Comparison of ENCODE assay signal across 10 cellular contexts in genomic region chr17:68601565-68602266, GRCh38. TPM values are rescaled to one million over a fixed set of nuclear protein-coding genes. Genes with fewer than 3 reads are reported as not detected.
DNase-seq lines count a peak whose midpoint lies in the region; ATAC-seq lines count a peak whose summit lies in the region.
"Had no signal": no experiment of that assay in that cellular context is flagged by ENCODE, and none has a peak within 500 bp of the region (broad histone marks: within the 10 kb centered on the region; RNA-seq: fewer than 3 reads in every experiment).

No MANE protein-coding gene starts in this region.

- no peaks in the 10 kb centered on the region for H3K9me3 Mint-ChIP-seq in stimulated activated naive CD8-positive, alpha-beta T cell treated with anti-CD3 and anti-CD28 coated beads, Interleukin-15, Interleukin-2, amounts not matched to agents 100 ng/mL and 50 ng/mL, for 24 hours
- no peaks in the 10 kb centered on the region for H3K9me3 Mint-ChIP-seq in natural killer cell treated with Interleukin-12 subunit alpha and Interleukin-12 subunit beta and Interleukin-15 and Interleukin-18, amount 100 ng/mL, for 72 hours

- no peaks in the 10 kb centered on the region for H3K36me3 ChIP-seq in aorta (ENCODE audit: control insufficient read depth in 1 of 2, insufficient read depth in 2 of 2, low read length in 1 of 2)

- WGBS in aorta, 2 donors: 64 to 68% methylated on average over 6 of the region's 6 CpGs

- H3K27me3 Mint-ChIP-seq in stimulated activated naive CD8-positive, alpha-beta T cell treated with anti-CD3 and anti-CD28 coated beads, Interleukin-15, Interleukin-2, amounts not matched to agents 100 ng/mL and 50 ng/mL, for 24 hours: peaks cover 63% of the 10 kb centered on the region
- peaks cover 44 to 65% of the 10 kb centered on the region in 2 donors for H3K27me3 Mint-ChIP-seq in natural killer cell treated with Interleukin-12 subunit alpha and Interleukin-12 subunit beta and Interleukin-15 and Interleukin-18, amount 100 ng/mL, for 72 hours

- H3K27ac ChIP-seq in aorta (ENCODE audit: low read depth in 1 of 2, low read length in 2 of 2): no peak overlapping the region
- H3K27ac ChIP-seq: C4-2B had no signal

- H3K4me3 ChIP-seq in aorta (ENCODE audit: low read length in 2 of 2): no peak overlapping the region

- H3K4me3 Mint-ChIP-seq in stimulated activated naive CD8-positive, alpha-beta T cell treated with anti-CD3 and anti-CD28 coated beads, Interleukin-15, Interleukin-2, amounts not matched to agents 100 ng/mL and 50 ng/mL, for 24 hours: peak overlapping the region; percentile 53
- peak overlapping the region; percentile 24 for H3K4me3 Mint-ChIP-seq in natural killer cell treated with Interleukin-12 subunit alpha and Interleukin-12 subunit beta and Interleukin-15 and Interleukin-18, amount 100 ng/mL, for 72 hours

- H3K9me3 ChIP-seq in aorta (ENCODE audit: control insufficient read depth, low read length): no peaks in the 10 kb centered on the region

- H3K36me3 Mint-ChIP-seq in stimulated activated naive CD8-positive, alpha-beta T cell treated with anti-CD3 and anti-CD28 coated beads, Interleukin-15, Interleukin-2, amounts not matched to agents 100 ng/mL and 50 ng/mL, for 24 hours (ENCODE audit: low read depth): no peaks in the 10 kb centered on the region
- H3K36me3 Mint-ChIP-seq in natural killer cell treated with Interleukin-12 subunit alpha and Interleukin-12 subunit beta and Interleukin-15 and Interleukin-18, amount 100 ng/mL, for 72 hours: no peaks in the 10 kb centered on the region

- DNase-seq in stimulated activated naive CD8-positive, alpha-beta T cell treated with anti-CD3 and anti-CD28 coated beads, Interleukin-15, Interleukin-2, amounts not matched to agents 100 U/mL and 50 U/mL, for 24 hours: no peak
- DNase-seq in fibroblast of peridontal ligament (ENCODE audit: extremely low read depth) (peak; percentile 45), aorta (peak in 1 of 2 donors; percentile 72), cortex of kidney (lab: John Stamatoyannopoulos, UW) (no peak), midbrain (lab: John Stamatoyannopoulos, UW) (no peak)
- no peak for DNase-seq in natural killer cell treated with Interleukin-12 subunit alpha and Interleukin-12 subunit beta and Interleukin-15 and Interleukin-18, amount 100 ng/mL, for 72 hours (ENCODE audit: low spot score)
- DNase-seq: activated CD4-positive, CD25-positive, alpha-beta regulatory T cell had no signal

- intact Hi-C loops in aorta (cut with DNase I): no loop called here

- ATAC-seq in stimulated activated naive CD8-positive, alpha-beta T cell treated with anti-CD3 and anti-CD28 coated beads, Interleukin-15, Interleukin-2, amounts not matched to agents 100 U/mL and 50 U/mL, for 24 hours: no peak
- no peak for ATAC-seq in natural killer cell treated with Interleukin-12 subunit alpha and Interleukin-12 subunit beta and Interleukin-15 and Interleukin-18, amount 100 ng/mL, for 72 hours
- ATAC-seq in aorta (ENCODE audit: low FRiP score) (peak; percentile 45), GM18909 (IDR thresholded peaks at IDR 0.05; ENCODE audit: poor library complexity, unreplicated experiment) (no peak)

- peaks cover 10% of the 10 kb centered on the region for H3K4me1 Mint-ChIP-seq in stimulated activated naive CD8-positive, alpha-beta T cell treated with anti-CD3 and anti-CD28 coated beads, Interleukin-15, Interleukin-2, amounts not matched to agents 100 ng/mL and 50 ng/mL, for 24 hours (ENCODE audit: low read depth)
- H3K4me1 Mint-ChIP-seq in natural killer cell treated with Interleukin-12 subunit alpha and Interleukin-12 subunit beta and Interleukin-15 and Interleukin-18, amount 100 ng/mL, for 72 hours (ENCODE audit: low read depth in 2 of 2): peaks cover 4 to 13% of the 10 kb centered on the region in 2 donors

- H3K27me3 ChIP-seq in aorta (ENCODE audit: control insufficient read depth in 1 of 2, insufficient read depth in 2 of 2, low read length in 1 of 2): no peaks in the 10 kb centered on the region

- no peak overlapping the region for H3K27ac Mint-ChIP-seq in stimulated activated naive CD8-positive, alpha-beta T cell treated with anti-CD3 and anti-CD28 coated beads, Interleukin-15, Interleukin-2, amounts not matched to agents 100 ng/mL and 50 ng/mL, for 24 hours
- H3K27ac Mint-ChIP-seq in natural killer cell treated with Interleukin-12 subunit alpha and Interleukin-12 subunit beta and Interleukin-15 and Interleukin-18, amount 100 ng/mL, for 72 hours: no peak overlapping the region

- no peaks in the 10 kb centered on the region for H3K4me1 ChIP-seq in aorta (ENCODE audit: control insufficient read depth in 1 of 2, insufficient read depth in 2 of 2, low read length in 2 of 2)

RNA-seq across cellular contexts. Expression of gene FAM20A, which starts 0.5 kb away (rescaled TPM):
- not detected for total RNA-seq in natural killer cell treated with Interleukin-12 subunit alpha and Interleukin-12 subunit beta and Interleukin-15 and Interleukin-18, amount 100 ng/mL, for 72 hours
- 10 to 100 TPM; 16.4 to 71.6 TPM for total RNA-seq in aorta
- polyA plus RNA-seq in aorta: 1 to 10 TPM in 1 of 2 donors, under 1 TPM in 1; 0.69 to 6.0 TPM

Comparison
In these comparisons a context has a peak if more than half of its experiments do, and no peak if none do; other contexts are left out.
1. RNA of gene FAM20A, which starts 0.5 kb away (total RNA-seq): 16.4 to 71.6 TPM in aorta; not detected in natural killer cell treated with Interleukin-12 subunit alpha and Interleukin-12 subunit beta and Interleukin-15 and Interleukin-18, amount 100 ng/mL, for 72 hours; every median in the first group is over 10 times any median in the second.